15 cellular contexts compared by ENCODE assay signal in the genomic region with DNA sequence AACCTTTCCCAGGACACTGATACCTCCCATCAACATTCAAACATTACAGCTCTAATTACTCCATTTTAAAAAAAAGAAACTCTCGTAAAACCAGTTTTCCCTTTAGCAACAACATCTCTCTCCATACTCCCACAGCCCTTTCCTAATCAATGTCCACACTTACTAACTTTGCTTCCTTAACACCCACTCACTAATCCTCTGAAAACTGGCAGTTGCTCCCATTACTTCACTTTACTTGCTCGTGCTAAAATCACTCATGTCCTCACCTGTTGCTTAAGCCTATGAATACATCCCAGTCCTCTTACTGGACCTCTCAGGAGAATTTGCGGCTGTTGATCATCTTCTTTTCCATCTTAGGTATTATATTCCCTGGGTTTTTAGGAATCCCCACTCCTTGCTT. TPM values are rescaled to one million over a fixed set of nuclear protein-coding genes. Genes with fewer than 3 reads are reported as not detected.
DNase-seq lines count a peak whose midpoint lies in the region; ATAC-seq lines count a peak whose summit lies in the region.
"Had no signal": no experiment of that assay in that cellular context is flagged by ENCODE, and none has a peak within 500 bp of the region (broad histone marks: within the 10 kb centered on the region; RNA-seq: fewer than 3 reads in every experiment).

No MANE protein-coding gene starts in this region.

- H3K27ac Mint-ChIP-seq in stimulated activated naive CD8-positive, alpha-beta T cell treated with anti-CD3 and anti-CD28 coated beads, Interleukin-15, Interleukin-2, amounts not matched to agents 100 ng/mL and 50 ng/mL, for 24 hours = peak overlapping the region; percentile 31
- H3K27ac Mint-ChIP-seq in activated naive CD8-positive, alpha-beta T cell treated with anti-CD3 and anti-CD28 coated beads for 36 hours = peak overlapping the region; percentile 49
- H3K27ac Mint-ChIP-seq in naive thymus-derived CD8-positive, alpha-beta T cell = peak overlapping the region in 8 of 10 donors; percentile 0 to 84 (median 20)

- POLR2A ChIA-PET in naive thymus-derived CD8-positive, alpha-beta T cell (lab: Charles Lee) = interaction anchor here (0.6 kb wide), 1 partner anchor 25 kb away, joined by 4 read pairs; no protein-coding TSS in a partner anchor

- DNase-seq in stimulated activated naive CD8-positive, alpha-beta T cell treated with anti-CD3 and anti-CD28 coated beads, Interleukin-15, Interleukin-2, amounts not matched to agents 100 U/mL and 50 U/mL, for 24 hours = no peak
- DNase-seq in activated naive CD8-positive, alpha-beta T cell treated with anti-CD3 and anti-CD28 coated beads for 36 hours = no peak
- DNase-seq in naive thymus-derived CD8-positive, alpha-beta T cell = no peak
- DNase-seq in HUDEP-2 (lab: John Stamatoyannopoulos, UW; ENCODE audit: unreplicated experiment in 76 of 76) = no peak
- DNase-seq in NOMO-1 treated with DMSO at 0.1 percent for 48 hours (lab: John Stamatoyannopoulos, UW; ENCODE audit: unreplicated experiment) = no peak
- DNase-seq in SKM-1 treated with dmso at 0.1 percent for 144 hours (lab: John Stamatoyannopoulos, UW; ENCODE audit: unreplicated experiment) = no peak
- DNase-seq: activated CD4-positive, alpha-beta T cell treated with anti-CD3 and anti-CD28 coated beads, Interleukin-2, amount 50 U/mL, for 1 hour; activated gamma-delta T cell; amygdala; Kasumi-1; left ventricle myocardium superior; mucosa of descending colon; NCI-H1694 treated with DMSO at 0.1 percent for 48 hours; NCI-H526 treated with DMSO at 0.1 percent for 48 hours had no signal

- H3K4me1 Mint-ChIP-seq in stimulated activated naive CD8-positive, alpha-beta T cell treated with anti-CD3 and anti-CD28 coated beads, Interleukin-15, Interleukin-2, amounts not matched to agents 100 ng/mL and 50 ng/mL, for 24 hours (ENCODE audit: low read depth) = peaks cover 40% of the 10 kb centered on the region
- peaks cover 39% of the 10 kb centered on the region for H3K4me1 Mint-ChIP-seq in activated naive CD8-positive, alpha-beta T cell treated with anti-CD3 and anti-CD28 coated beads for 36 hours
- peaks cover 8 to 17% (median 13%) of the 10 kb centered on the region in 4 donors for H3K4me1 Mint-ChIP-seq in naive thymus-derived CD8-positive, alpha-beta T cell

- no peaks in the 10 kb centered on the region for H3K27me3 Mint-ChIP-seq in stimulated activated naive CD8-positive, alpha-beta T cell treated with anti-CD3 and anti-CD28 coated beads, Interleukin-15, Interleukin-2, amounts not matched to agents 100 ng/mL and 50 ng/mL, for 24 hours
- no peaks in the 10 kb centered on the region for H3K27me3 Mint-ChIP-seq in activated naive CD8-positive, alpha-beta T cell treated with anti-CD3 and anti-CD28 coated beads for 36 hours
- H3K27me3 Mint-ChIP-seq in naive thymus-derived CD8-positive, alpha-beta T cell = no peaks in the 10 kb centered on the region

- H3K9me3 Mint-ChIP-seq in stimulated activated naive CD8-positive, alpha-beta T cell treated with anti-CD3 and anti-CD28 coated beads, Interleukin-15, Interleukin-2, amounts not matched to agents 100 ng/mL and 50 ng/mL, for 24 hours = no peaks in the 10 kb centered on the region
- no peaks in the 10 kb centered on the region for H3K9me3 Mint-ChIP-seq in activated naive CD8-positive, alpha-beta T cell treated with anti-CD3 and anti-CD28 coated beads for 36 hours
- H3K9me3 Mint-ChIP-seq in naive thymus-derived CD8-positive, alpha-beta T cell = no peaks in the 10 kb centered on the region

- no peak for ATAC-seq in stimulated activated naive CD8-positive, alpha-beta T cell treated with anti-CD3 and anti-CD28 coated beads, Interleukin-15, Interleukin-2, amounts not matched to agents 100 U/mL and 50 U/mL, for 24 hours
- ATAC-seq in naive thymus-derived CD8-positive, alpha-beta T cell = no peak
- ATAC-seq: left ventricle myocardium superior, mucosa of descending colon had no signal

- peak overlapping the region; percentile 0 for H3K4me3 Mint-ChIP-seq in stimulated activated naive CD8-positive, alpha-beta T cell treated with anti-CD3 and anti-CD28 coated beads, Interleukin-15, Interleukin-2, amounts not matched to agents 100 ng/mL and 50 ng/mL, for 24 hours
- H3K4me3 Mint-ChIP-seq in activated naive CD8-positive, alpha-beta T cell treated with anti-CD3 and anti-CD28 coated beads for 36 hours = no peak overlapping the region
- H3K4me3 Mint-ChIP-seq in naive thymus-derived CD8-positive, alpha-beta T cell = no peak overlapping the region

- peaks cover 88% of the 10 kb centered on the region for H3K36me3 Mint-ChIP-seq in stimulated activated naive CD8-positive, alpha-beta T cell treated with anti-CD3 and anti-CD28 coated beads, Interleukin-15, Interleukin-2, amounts not matched to agents 100 ng/mL and 50 ng/mL, for 24 hours (ENCODE audit: low read depth)
- peaks cover 35% of the 10 kb centered on the region for H3K36me3 Mint-ChIP-seq in activated naive CD8-positive, alpha-beta T cell treated with anti-CD3 and anti-CD28 coated beads for 36 hours
- H3K36me3 Mint-ChIP-seq in naive thymus-derived CD8-positive, alpha-beta T cell = peaks cover 9 to 95% (median 23%) of the 10 kb centered on the region in 3 donors

RNA-seq across cellular contexts. Expression of a gene that starts 44.8 kb away (rescaled TPM):
- 10 to 100 TPM; 60.0 to 60.7 TPM for total RNA-seq in activated naive CD8-positive, alpha-beta T cell treated with anti-CD3 and anti-CD28 coated beads for 36 hours
- total RNA-seq in naive thymus-derived CD8-positive, alpha-beta T cell = 100 to 1,000 TPM; 138 to 142 TPM
- polyA plus RNA-seq in naive thymus-derived CD8-positive, alpha-beta T cell = 10 to 100 TPM; 14.1 to 17.0 (median 16.1) TPM
